In the genomic region with DNA sequence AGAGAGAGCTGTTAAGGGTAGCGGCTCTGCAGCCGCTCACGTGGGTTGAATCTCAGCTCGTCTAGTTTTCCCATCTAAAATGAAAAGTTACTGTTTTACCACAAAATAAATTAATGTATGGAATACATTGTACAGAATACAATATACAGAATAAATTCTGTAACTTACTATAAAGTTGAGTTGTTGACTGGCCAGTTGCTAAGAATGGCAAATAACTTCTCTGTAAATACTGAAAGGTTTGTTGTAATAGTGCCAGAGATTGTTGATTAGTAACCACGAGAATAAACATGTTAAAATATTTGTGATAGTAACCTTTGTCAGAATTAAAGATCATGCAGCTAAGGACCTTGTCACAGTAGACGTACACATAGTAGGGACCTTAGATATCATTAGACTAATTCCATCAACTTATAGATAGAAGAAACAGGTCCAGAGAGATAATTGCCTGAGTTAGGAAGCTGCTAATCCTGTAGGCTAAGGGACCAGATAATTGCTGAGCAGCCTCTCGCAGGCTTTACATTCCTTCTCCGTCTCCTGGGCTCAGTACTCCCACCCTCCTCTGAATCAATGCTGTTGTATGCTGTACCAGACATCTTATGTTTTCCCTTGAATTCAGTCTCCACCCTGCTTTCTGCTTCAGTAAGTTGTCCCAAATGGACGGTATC, we compare ENCODE assay signal across 8 cellular contexts. TPM values are rescaled to one million over a fixed set of nuclear protein-coding genes. Genes with fewer than 3 reads are reported as not detected.
DNase-seq lines count a peak whose midpoint lies in the region; ATAC-seq and TF ChIP-seq lines count a peak whose summit lies in the region.

No MANE protein-coding gene starts in this region.

- H3K36me3 ChIP-seq in lung (ENCODE audit: control insufficient read depth in 2 of 2, insufficient read depth in 2 of 2, low read length in 2 of 2): no peaks in the 10 kb centered on the region

- intact Hi-C loops in left colon (cut with DNase I, micrococcal nuclease): no loop called here

- 28 to 30% methylated on average over 9 of the region's 9 CpGs for WGBS in lung, 2 donors

- DNase-seq in HFF-Myc (ENCODE audit: extremely low read depth, low read depth): no peak
- no peak for DNase-seq in astrocyte of the spinal cord (ENCODE audit: low read depth, low spot score)
- DNase-seq in lung (ENCODE audit: low spot score): no peak
- DNase-seq in left colon: no peak
- DNase-seq in NCI-H1930 (lab: John Stamatoyannopoulos, UW): no peak

- H3K27me3 ChIP-seq in lung (ENCODE audit: control insufficient read depth, insufficient read depth): no peaks in the 10 kb centered on the region

- H3K27ac ChIP-seq in 22Rv1 (peak overlapping the region; percentile 90), lung (ENCODE audit: low read depth in 1 of 2, low read length in 1 of 2) (peak overlapping the region; percentile 40 to 82)

- no peak for ATAC-seq in lung (ENCODE audit: insufficient read depth, low FRiP score)
- no peak for ATAC-seq in left colon
- ATAC-seq in GM21526 (IDR thresholded peaks at IDR 0.05; ENCODE audit: low FRiP score, unreplicated experiment): no peak
- no peak for ATAC-seq in GM18519 (IDR thresholded peaks at IDR 0.05; ENCODE audit: low FRiP score, unreplicated experiment)

- H3K9me3 ChIP-seq in lung (ENCODE audit: control insufficient read depth in 2 of 2, insufficient read depth in 1 of 2, low read length in 1 of 2): no peaks in the 10 kb centered on the region

- TF ChIP-seq CTCF in 22Rv1 (IDR thresholded peaks at IDR 0.05) (no peak), HFF-Myc (IDR thresholded peaks at IDR 0.05; ENCODE audit: low read depth, low read length, missing control alignments) (no peak), astrocyte of the spinal cord (IDR thresholded peaks at IDR 0.05; ENCODE audit: low read depth, low read length) (no peak), lung (IDR thresholded peaks at IDR 0.05; ENCODE audit: control extremely low read depth, extremely low read depth) (no peak)

- H3K4me3 ChIP-seq in HFF-Myc (replicated peaks; ENCODE audit: low read depth, low read length): peak overlapping the region; percentile 56
- peak overlapping the region; percentile 77 for H3K4me3 ChIP-seq in astrocyte of the spinal cord (ENCODE audit: low read depth, low read length)
- no peak overlapping the region for H3K4me3 ChIP-seq in lung

- peaks cover 0 to 3% of the 10 kb centered on the region in 2 donors for H3K4me1 ChIP-seq in lung (ENCODE audit: control insufficient read depth in 2 of 2, insufficient read depth in 2 of 2, low read length in 2 of 2)

- in situ Hi-C loops in astrocyte of the spinal cord (cut with HindIII; ENCODE audit: low sequenced_read_pairs): no loop called here

RNA-seq across cellular contexts. Expression of a gene that starts 0.6 kb away (rescaled TPM):
- total RNA-seq in lung (10 to 100 TPM in 1 of 2 donors, 1 to 10 TPM in 1; 5.1 to 15.9 TPM), left colon (1 to 10 TPM; 4.6 to 5.4 TPM)
- polyA plus RNA-seq in lung: 10 to 100 TPM; 16.0 to 18.7 TPM

RNA-seq across cellular contexts. Expression of a gene that starts 4.9 kb away (rescaled TPM):
- total RNA-seq in lung: 10 to 100 TPM; 28.2 to 63.9 TPM
- polyA plus RNA-seq in lung: 100 to 1,000 TPM in 1 of 2 donors, 10 to 100 TPM in 1; 69.3 to 155 TPM
- 10 to 100 TPM in 1 of 2 donors, 1 to 10 TPM in 1; 6.3 to 16.7 TPM for total RNA-seq in left colon

RNA-seq across cellular contexts. Expression of a gene that starts 18.5 kb away (rescaled TPM):
- 10 to 100 TPM; 28.7 to 31.7 TPM for total RNA-seq in lung
- polyA plus RNA-seq in lung: 10 to 100 TPM; 23.4 to 31.4 TPM
- total RNA-seq in left colon: 10 to 100 TPM; 27.8 to 34.8 TPM

RNA-seq across cellular contexts. Expression of a gene that starts 25.7 kb away (rescaled TPM):
- total RNA-seq in lung: 10 to 100 TPM; 13.7 to 34.0 TPM
- 10 to 100 TPM in 1 of 2 donors, 1 to 10 TPM in 1; 9.9 to 11.0 TPM for polyA plus RNA-seq in lung
- total RNA-seq in left colon: 10 to 100 TPM; 11.1 to 16.3 TPM

RNA-seq across cellular contexts. Expression of a gene that starts 28.8 kb away (rescaled TPM):
- 100 to 1,000 TPM; 292 to 403 TPM for total RNA-seq in lung
- polyA plus RNA-seq in lung: 100 to 1,000 TPM; 171 to 303 TPM
- total RNA-seq in left colon: 100 to 1,000 TPM; 149 to 195 TPM
